In the genomic region with DNA sequence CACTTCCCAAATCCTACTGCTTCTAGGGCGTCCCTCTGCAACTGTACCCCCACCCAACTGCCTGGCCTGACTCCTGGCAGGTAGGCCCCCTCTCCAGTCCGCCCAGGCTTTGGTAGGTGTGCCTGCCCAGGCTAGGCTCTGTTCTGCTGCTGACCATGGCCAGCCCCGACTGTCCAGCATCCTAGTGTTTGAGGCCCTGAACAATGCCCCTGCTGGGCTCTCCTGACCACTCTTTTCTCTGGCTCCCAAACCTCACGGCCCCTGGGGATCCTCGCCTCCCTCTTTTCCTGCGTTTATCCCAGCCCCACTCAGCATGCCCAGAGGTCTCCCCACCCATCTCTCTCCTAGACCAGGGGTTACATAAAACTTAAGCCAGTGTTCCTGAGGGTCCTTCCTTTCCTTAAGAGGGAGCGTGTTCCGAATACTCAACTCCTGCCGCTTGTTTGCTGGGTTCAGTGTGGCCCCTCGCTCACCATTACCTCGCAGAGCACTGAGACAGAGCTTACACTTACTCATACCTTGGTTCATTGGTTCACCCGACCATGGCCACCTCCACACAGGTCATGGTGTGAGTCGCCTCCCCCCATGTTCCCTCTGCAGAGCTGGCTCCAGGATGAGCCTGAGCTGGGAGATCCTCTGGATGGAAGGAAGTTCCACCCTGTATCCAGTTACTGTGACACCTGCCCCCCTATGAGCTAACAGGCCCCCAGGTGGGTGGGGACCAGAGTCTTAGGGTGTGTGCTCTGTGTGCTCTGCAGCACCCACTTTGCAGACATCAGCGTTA, we compare ENCODE assay signal across 1 cellular context.
TF ChIP-seq lines count a peak whose summit lies in the region.

No MANE protein-coding gene starts in this region.

TF ChIP-seq in WTC11, 78 proteins besides CTCF, POLR2A, EP300 and RAD21:
- TF ChIP-seq, protein P1, sequence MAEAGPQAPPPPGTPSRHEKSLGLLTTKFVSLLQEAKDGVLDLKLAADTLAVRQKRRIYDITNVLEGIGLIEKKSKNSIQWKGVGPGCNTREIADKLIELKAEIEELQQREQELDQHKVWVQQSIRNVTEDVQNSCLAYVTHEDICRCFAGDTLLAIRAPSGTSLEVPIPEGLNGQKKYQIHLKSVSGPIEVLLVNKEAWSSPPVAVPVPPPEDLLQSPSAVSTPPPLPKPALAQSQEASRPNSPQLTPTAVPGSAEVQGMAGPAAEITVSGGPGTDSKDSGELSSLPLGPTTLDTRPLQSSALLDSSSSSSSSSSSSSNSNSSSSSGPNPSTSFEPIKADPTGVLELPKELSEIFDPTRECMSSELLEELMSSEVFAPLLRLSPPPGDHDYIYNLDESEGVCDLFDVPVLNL (CRISPR knock-in tag; IDR thresholded peaks at IDR 0.05; ENCODE audit: borderline replicate concordance, low read depth) = no peak
- TF ChIP-seq TEAD4 (CRISPR knock-in tag; IDR thresholded peaks at IDR 0.05) = no peak
- no peak for TF ChIP-seq GABPB1 (CRISPR knock-in tag; IDR thresholded peaks at IDR 0.05)
TF ChIP-seq in WTC11: peak in this region for 0.
